In the genomic region with DNA sequence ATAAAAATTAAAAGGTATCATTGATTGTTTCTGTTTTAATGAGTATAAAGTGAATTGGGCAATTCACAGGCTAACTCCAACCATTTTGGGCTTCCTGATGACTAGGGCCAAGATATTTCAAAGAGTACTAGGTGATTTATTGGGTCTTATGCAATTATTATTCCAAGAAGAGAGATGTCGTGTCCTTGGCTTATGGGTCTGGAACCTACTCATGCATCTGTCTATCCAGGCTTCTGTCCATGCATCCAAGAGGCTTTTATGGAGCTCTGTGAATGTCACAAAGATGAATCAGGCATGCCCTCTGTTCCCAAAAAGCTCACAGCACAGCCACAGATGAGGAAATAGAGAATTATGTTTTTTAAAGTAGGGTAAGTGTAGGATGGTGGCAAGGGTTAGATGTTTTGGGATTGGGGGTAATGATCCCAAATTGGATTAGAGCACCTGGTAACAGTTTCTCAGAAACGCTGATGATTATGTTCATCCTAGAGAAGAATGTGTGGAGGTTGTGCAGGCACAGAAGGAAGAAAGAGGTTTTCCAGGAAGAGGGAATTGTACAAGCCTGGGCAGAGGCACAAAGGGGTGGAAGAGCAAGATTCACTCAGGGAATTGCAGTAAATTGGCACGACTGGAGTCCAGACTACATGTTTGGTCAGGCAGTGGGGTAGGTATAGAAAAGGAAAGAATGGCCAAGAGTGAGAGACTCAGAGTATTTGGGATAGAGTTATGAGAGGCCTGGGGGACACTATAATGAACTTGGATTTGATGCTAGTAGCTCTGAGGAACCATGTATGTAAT, we compare ENCODE assay signal across 16 cellular contexts.
DNase-seq lines count a peak whose midpoint lies in the region; ATAC-seq and TF ChIP-seq lines count a peak whose summit lies in the region.
"Had no signal": no experiment of that assay in that cellular context is flagged by ENCODE, and none has a peak within 500 bp of the region (broad histone marks: within the 10 kb centered on the region; RNA-seq: fewer than 3 reads in every experiment).

No MANE protein-coding gene starts in this region.

- no peaks in the 10 kb centered on the region for H4K20me1 ChIP-seq in GM23248 (ENCODE audit: insufficient read depth)

- H3K9ac ChIP-seq in GM23248, result no peak overlapping the region
- no peak overlapping the region for H3K9ac ChIP-seq in colonic mucosa (ENCODE audit: low read depth in 2 of 2, low read length in 2 of 2)

- H3K9me2 ChIP-seq in GM23248 (ENCODE audit: insufficient read depth), result no peaks in the 10 kb centered on the region

- H3K79me2 ChIP-seq in GM23248 (ENCODE audit: insufficient read depth), result no peaks in the 10 kb centered on the region

- ATAC-seq in omental fat pad (ENCODE audit: low FRiP score), result peak; percentile 67
- no peak for ATAC-seq in SK-N-SH treated with all-trans-retinoic acid at 6 μM for 48 hours
- ATAC-seq: foreskin keratinocyte; stimulated activated naive B cell treated with anti-CD40 and anti-IgM and Interleukin-4, amounts not matched to agents 10 μg/mL and 1 μg/mL and 100 μg/mL, for 72 hours; upper lobe of right lung had no signal

- no peak for TF ChIP-seq EP300 in transverse colon (IDR thresholded peaks at IDR 0.05; ENCODE audit: low read depth)

- H3K9me3 ChIP-seq in GM23248 (ENCODE audit: low read depth) (no peaks in the 10 kb centered on the region), colonic mucosa (no peaks in the 10 kb centered on the region), transverse colon (no peaks in the 10 kb centered on the region)
- H3K9me3 ChIP-seq: ascending aorta, upper lobe of right lung had no signal

- peak overlapping the region; percentile 35; the same call in 1 of the 2 replicates for H3K27ac ChIP-seq in GM23248
- peak overlapping the region; percentile 29 for H3K27ac ChIP-seq in colonic mucosa
- peak overlapping the region; percentile 46 to 72 (median 60) for H3K27ac ChIP-seq in transverse colon
- no peak overlapping the region for H3K27ac ChIP-seq in substantia nigra (ENCODE audit: low read depth, low read length, poor library complexity, severe bottlenecking)
- H3K27ac ChIP-seq: ascending aorta, foreskin keratinocyte, RWPE1, upper lobe of right lung had no signal

- no peak for TF ChIP-seq POLR2A in transverse colon (IDR thresholded peaks at IDR 0.05)

- intact Hi-C loops in colonic mucosa (cut with DNase I) (no loop called here), transverse colon (cut with DNase I; ENCODE audit: low total_unique reads) (no loop called here)

- DNase-seq in GM23248, result peak; percentile 81
- DNase-seq in colonic mucosa, result no peak
- no peak for DNase-seq in omental fat pad (ENCODE audit: low spot score)
- DNase-seq in transverse colon, result no peak
- DNase-seq in NCI-H1694 (lab: John Stamatoyannopoulos, UW), result no peak
- DNase-seq in NCI-H2196 (lab: John Stamatoyannopoulos, UW; ENCODE audit: unreplicated experiment), result no peak
- DNase-seq in substantia nigra (lab: John Stamatoyannopoulos, UW), result no peak
- DNase-seq: activated CD4-positive, alpha-beta T cell treated with anti-CD3 and anti-CD28 coated beads for 48 hours; activated gamma-delta T cell; NCI-H226; stimulated activated naive B cell treated with anti-CD40 and anti-IgM and Interleukin-4, amounts not matched to agents 10 μg/mL and 1 μg/mL and 100 μg/mL, for 72 hours; upper lobe of right lung had no signal

- in situ Hi-C loops in GM23248 (cut with MboI) (loop anchor here (10.0 kb wide), 1 partner anchor 324 kb away; no protein-coding TSS in a partner anchor), transverse colon (cut with MboI; ENCODE audit: low pct_ligation_motif_present in 1 of 4, low pct_unique_long_range_greater_than_20kb in 1 of 4, low sequenced_read_pairs in 3 of 4) (no loop called here)

- H3K36me3 ChIP-seq in GM23248 (ENCODE audit: low read depth) (no peaks in the 10 kb centered on the region), colonic mucosa (no peaks in the 10 kb centered on the region), transverse colon (no peaks in the 10 kb centered on the region)
- H3K36me3 ChIP-seq: ascending aorta, upper lobe of right lung had no signal

- no peak overlapping the region for H2AFZ ChIP-seq in GM23248

- peaks cover 66% of the 10 kb centered on the region for H3K4me1 ChIP-seq in GM23248 (ENCODE audit: insufficient read depth)
- no peaks in the 10 kb centered on the region for H3K4me1 ChIP-seq in colonic mucosa
- peaks cover 0 to 16% (median 0%) of the 10 kb centered on the region in 4 donors for H3K4me1 ChIP-seq in transverse colon
- H3K4me1 ChIP-seq: ascending aorta had no signal

- 2 to 6% methylated on average over 3 of the region's 3 CpGs for WGBS in GM23248 (ENCODE audit: low coverage in 1 of 2, low lambda C conversion rate in 2 of 2, missing lambda C conversion rate in 2 of 2), 2 experiments
- WGBS in transverse colon (ENCODE audit: low coverage in 1 of 2), 2 donors, result 46 to 54% methylated on average over 3 of the region's 3 CpGs

- peaks cover 68% of the 10 kb centered on the region for H3F3A ChIP-seq in GM23248 (ENCODE audit: insufficient read depth)

- H3K27me3 ChIP-seq in GM23248 (replicated peaks; ENCODE audit: insufficient read depth) (no peaks in the 10 kb centered on the region), colonic mucosa (no peaks in the 10 kb centered on the region), transverse colon (no peaks in the 10 kb centered on the region)
- H3K27me3 ChIP-seq: ascending aorta, foreskin keratinocyte, upper lobe of right lung had no signal

- no peak overlapping the region for H3K4me3 ChIP-seq in GM23248
- no peak overlapping the region for H3K4me3 ChIP-seq in colonic mucosa
- H3K4me3 ChIP-seq in transverse colon, result no peak overlapping the region
- H3K4me3 ChIP-seq: ascending aorta, upper lobe of right lung had no signal

- TF ChIP-seq CTCF in colonic mucosa (IDR thresholded peaks at IDR 0.05), result no peak
- TF ChIP-seq CTCF in omental fat pad (IDR thresholded peaks at IDR 0.05), result no peak
- TF ChIP-seq CTCF in transverse colon (IDR thresholded peaks at IDR 0.05), result no peak

- H3K4me2 ChIP-seq in GM23248 (ENCODE audit: unreplicated experiment), result peak overlapping the region; percentile 30

TF ChIP-seq in SK-N-SH treated with all-trans-retinoic acid at 6 μM for 48 hours, 23 proteins besides CTCF, POLR2A, EP300 and RAD21:
- TF ChIP-seq ESRRG (CRISPR knock-in tag; IDR thresholded peaks at IDR 0.05) (no peak), GLIS3 (CRISPR knock-in tag; IDR thresholded peaks at IDR 0.05) (no peak), ZC3H10 (CRISPR knock-in tag; IDR thresholded peaks at IDR 0.05) (no peak), OSR1 (CRISPR knock-in tag; IDR thresholded peaks at IDR 0.05) (no peak), PATZ1 (CRISPR knock-in tag; IDR thresholded peaks at IDR 0.05; ENCODE audit: borderline replicate concordance) (no peak), PPARA (CRISPR knock-in tag; IDR thresholded peaks at IDR 0.05; ENCODE audit: borderline replicate concordance) (no peak), CSDC2 (CRISPR knock-in tag; IDR thresholded peaks at IDR 0.05) (no peak), ZNF70 (CRISPR knock-in tag; IDR thresholded peaks at IDR 0.05) (no peak), RARB (CRISPR knock-in tag; IDR thresholded peaks at IDR 0.05) (no peak), POU6F1 (CRISPR knock-in tag; IDR thresholded peaks at IDR 0.05; ENCODE audit: borderline replicate concordance, low read depth) (no peak), BACH2 (CRISPR knock-in tag; IDR thresholded peaks at IDR 0.05; ENCODE audit: borderline replicate concordance) (no peak), TOX (CRISPR knock-in tag; IDR thresholded peaks at IDR 0.05; ENCODE audit: borderline replicate concordance) (no peak), ZNF565 (CRISPR knock-in tag; conservative IDR thresholded peaks at IDR 0.05; ENCODE audit: low read depth) (no peak), ISL1 (CRISPR knock-in tag; IDR thresholded peaks at IDR 0.05) (no peak), TCF4 (CRISPR knock-in tag; IDR thresholded peaks at IDR 0.05; ENCODE audit: borderline replicate concordance) (no peak), ZFP30 (CRISPR knock-in tag; IDR thresholded peaks at IDR 0.05) (no peak)
